ENCODE assay signal across 19 cellular contexts in genomic region chr9:109335929-109336328, GRCh38. TPM values are rescaled to one million over a fixed set of nuclear protein-coding genes. Genes with fewer than 3 reads are reported as not detected.
DNase-seq lines count a peak whose midpoint lies in the region; TF ChIP-seq lines count a peak whose summit lies in the region.
"Had no signal": no experiment of that assay in that cellular context is flagged by ENCODE, and none has a peak within 500 bp of the region (broad histone marks: within the 10 kb centered on the region; RNA-seq: fewer than 3 reads in every experiment).

No MANE protein-coding gene starts in this region.

- no peak for TF ChIP-seq CTCF in fibroblast of villous mesenchyme (IDR thresholded peaks at IDR 0.05; ENCODE audit: insufficient read depth, low read depth, low read length)

- DNase-seq in AML-193 (lab: John Stamatoyannopoulos, UW) = peak; percentile 20 to 51
- DNase-seq in HuH-7 (ENCODE audit: low spot score) = peak; percentile 51
- DNase-seq in OCI-M1 (lab: John Stamatoyannopoulos, UW) = peak; percentile 77
- peak; percentile 14 for DNase-seq in fibroblast of villous mesenchyme (ENCODE audit: low read depth)
- DNase-seq in NCI-H2171 (lab: John Stamatoyannopoulos, UW) = no peak
- DNase-seq in GM19238 (ENCODE audit: insufficient read length, low spot score) = no peak
- no peak for DNase-seq in mesenteric fat pad (ENCODE audit: low spot score)
- DNase-seq: Calu3; CD4-positive, alpha-beta memory T cell; GOT3; KBM-7; NCI-H1092; NCI-H2081; NCI-H446 treated with DMSO at 0.1 percent for 48 hours; NCI-H69; PC-3 had no signal

- no peak overlapping the region for H3K4me3 ChIP-seq in fibroblast of villous mesenchyme (ENCODE audit: low read depth, low read length)
- H3K4me3 ChIP-seq: A549, BLaER1, GM12878 had no signal

RNA-seq across cellular contexts. Expression of gene EPB41L4B, which starts 15.1 kb away (rescaled TPM):
- total RNA-seq in fibroblast of villous mesenchyme (under 0.01 and 0.32 TPM in 2 replicates), mesenteric fat pad (48.6 TPM)
- total RNA-seq: CD4-positive, alpha-beta memory T cell had no signal

Comparison
In these comparisons a context has a peak if more than half of its experiments do, and no peak if none do; other contexts are left out.
1. DNase-seq: peak in AML-193 (2 of 2), HuH-7 (single experiment), OCI-M1 (single experiment) and fibroblast of villous mesenchyme (single experiment); none in NCI-H2171 (single experiment), GM19238 (single experiment) and mesenteric fat pad (single experiment).
2. RNA of gene EPB41L4B, which starts 15.1 kb away (total RNA-seq): 48.6 TPM in mesenteric fat pad (single experiment); under 0.01 to 0.32 TPM in fibroblast of villous mesenchyme; every median in the first group is over 10 times any median in the second.